Comparison of ENCODE assay signal across 26 cellular contexts in genomic region chr13:71770710-71771109, GRCh38.
DNase-seq lines count a peak whose midpoint lies in the region; ATAC-seq and TF ChIP-seq lines count a peak whose summit lies in the region.
"Had no signal": no experiment of that assay in that cellular context is flagged by ENCODE, and none has a peak within 500 bp of the region (broad histone marks: within the 10 kb centered on the region; RNA-seq: fewer than 3 reads in every experiment).

No MANE protein-coding gene starts in this region.

- no peak overlapping the region for H3K27ac ChIP-seq in CD8-positive, alpha-beta memory T cell (ENCODE audit: low read depth, low read length)
- H3K27ac ChIP-seq: BLaER1 treated with 17β-estradiol and CSF1 and Interleukin-3, amounts not matched to agents 10 nM and 100 nM; HL-60; KMS-11; SJSA1 had no signal

- DNase-seq in NCI-H82 treated with DMSO at 0.1 percent for 48 hours (lab: John Stamatoyannopoulos, UW; ENCODE audit: unreplicated experiment), result peak; percentile 78
- DNase-seq in epithelial cell of proximal tubule (ENCODE audit: low read depth), result peak; percentile 19
- DNase-seq in left kidney (ENCODE audit: low read depth, low spot score), result peak; percentile 21
- DNase-seq in renal cortical epithelial cell (ENCODE audit: low read depth), result peak; percentile 79
- no peak for DNase-seq in activated CD8-positive, alpha-beta memory T cell treated with anti-CD3 and anti-CD28 coated beads for 24 hours
- DNase-seq in CD14-positive monocyte (ENCODE audit: low spot score), result no peak
- no peak for DNase-seq in CD8-positive, alpha-beta memory T cell
- DNase-seq: AML-193; Caco-2; CD4-positive, alpha-beta memory T cell; DMS 273 treated with DMSO at 0.1 percent for 48 hours; DMS79; EL; GF-D8; MM.1S; NCI-H2029; NCI-H446; NCI-H526; Right ventricle myocardium superior; RPMI8226 had no signal

- no peaks in the 10 kb centered on the region for H3K27me3 Mint-ChIP-seq in CD14-positive monocyte (ENCODE audit: low read depth in 3 of 3)
- no peaks in the 10 kb centered on the region for H3K27me3 Mint-ChIP-seq in CD8-positive, alpha-beta memory T cell
- H3K27me3 Mint-ChIP-seq: CD4-positive, alpha-beta memory T cell; IgD-negative memory B cell had no signal

- H3K36me3 ChIP-seq in CD8-positive, alpha-beta memory T cell (ENCODE audit: insufficient read depth, low read length), result no peaks in the 10 kb centered on the region
- H3K36me3 ChIP-seq: BLaER1 treated with 17β-estradiol and CSF1 and Interleukin-3, amounts not matched to agents 10 nM and 100 nM; SJSA1 had no signal

- no peak for ATAC-seq in GM21515 (IDR thresholded peaks at IDR 0.05; ENCODE audit: unreplicated experiment)

- TF ChIP-seq CTCF in epithelial cell of proximal tubule (conservative IDR thresholded peaks at IDR 0.05; ENCODE audit: low read depth, low read length), result no peak
- TF ChIP-seq CTCF in CD14-positive monocyte (IDR thresholded peaks at IDR 0.05), result no peak

- H3K4me3 ChIP-seq in epithelial cell of proximal tubule (ENCODE audit: low read depth, low read length), result no peak overlapping the region
- H3K4me3 ChIP-seq in CD8-positive, alpha-beta memory T cell (ENCODE audit: low read length), result no peak overlapping the region
- H3K4me3 ChIP-seq: BLaER1 treated with 17β-estradiol and CSF1 and Interleukin-3, amounts not matched to agents 10 nM and 100 nM; SJSA1 had no signal

- intact Hi-C loops in CD14-positive monocyte (cut with micrococcal nuclease), result no loop called here

- H3K27ac Mint-ChIP-seq in CD14-positive monocyte, result no peak overlapping the region
- H3K27ac Mint-ChIP-seq in CD8-positive, alpha-beta memory T cell, result no peak overlapping the region
- H3K27ac Mint-ChIP-seq: CD4-positive, alpha-beta memory T cell; IgD-negative memory B cell had no signal

- CTCF ChIA-PET in CD8-positive, alpha-beta memory T cell (lab: Charles Lee), result no interaction called here

- H3K27me3 ChIP-seq in CD8-positive, alpha-beta memory T cell (ENCODE audit: insufficient read depth, low read length, poor library complexity, severe bottlenecking), result no peaks in the 10 kb centered on the region
- H3K27me3 ChIP-seq: BLaER1 treated with 17β-estradiol and CSF1 and Interleukin-3, amounts not matched to agents 10 nM and 100 nM; SJSA1 had no signal

- peaks cover 0 to 3% of the 10 kb centered on the region in 2 donors for H3K36me3 Mint-ChIP-seq in CD14-positive monocyte
- no peaks in the 10 kb centered on the region for H3K36me3 Mint-ChIP-seq in CD8-positive, alpha-beta memory T cell
- H3K36me3 Mint-ChIP-seq: CD4-positive, alpha-beta memory T cell; IgD-negative memory B cell had no signal

- POLR2A ChIA-PET in CD8-positive, alpha-beta memory T cell (lab: Charles Lee), result no interaction called here

- H3K9me3 Mint-ChIP-seq in CD14-positive monocyte, result peaks cover 0 to 4% (median 0%) of the 10 kb centered on the region in 7 donors
- H3K9me3 Mint-ChIP-seq in CD8-positive, alpha-beta memory T cell, result peaks cover 0 to 12% (median 5%) of the 10 kb centered on the region in 5 donors
- H3K9me3 Mint-ChIP-seq: CD4-positive, alpha-beta memory T cell had no signal

- H3K4me3 Mint-ChIP-seq in CD14-positive monocyte, result no peak overlapping the region
- no peak overlapping the region for H3K4me3 Mint-ChIP-seq in CD8-positive, alpha-beta memory T cell
- H3K4me3 Mint-ChIP-seq: CD4-positive, alpha-beta memory T cell; IgD-negative memory B cell had no signal

- H3K9me3 ChIP-seq in CD8-positive, alpha-beta memory T cell (ENCODE audit: low read length), result no peaks in the 10 kb centered on the region
- H3K9me3 ChIP-seq: BLaER1 treated with 17β-estradiol and CSF1 and Interleukin-3, amounts not matched to agents 10 nM and 100 nM; Caco-2; SJSA1 had no signal

- H3K4me1 ChIP-seq in CD8-positive, alpha-beta memory T cell (ENCODE audit: insufficient read depth, low read length), result no peaks in the 10 kb centered on the region
- H3K4me1 ChIP-seq: BLaER1 treated with 17β-estradiol and CSF1 and Interleukin-3, amounts not matched to agents 10 nM and 100 nM; SJSA1 had no signal

- H3K4me1 Mint-ChIP-seq in CD14-positive monocyte, result peaks cover 2% of the 10 kb centered on the region
- H3K4me1 Mint-ChIP-seq in CD8-positive, alpha-beta memory T cell, result no peaks in the 10 kb centered on the region
- H3K4me1 Mint-ChIP-seq: CD4-positive, alpha-beta memory T cell; IgD-negative memory B cell had no signal

Comparison
In these comparisons a context has a peak if more than half of its experiments do, and no peak if none do; other contexts are left out.
1. DNase-seq: peak in NCI-H82 treated with DMSO at 0.1 percent for 48 hours (single experiment), epithelial cell of proximal tubule (single experiment), left kidney (single experiment) and renal cortical epithelial cell (single experiment); none in activated CD8-positive, alpha-beta memory T cell treated with anti-CD3 and anti-CD28 coated beads for 24 hours (single experiment), CD14-positive monocyte (single experiment) and CD8-positive, alpha-beta memory T cell (0 of 5).